7 cellular contexts compared by ENCODE assay signal in genomic region chr9:89597711-89598707, GRCh38. TPM values are rescaled to one million over a fixed set of nuclear protein-coding genes. Genes with fewer than 3 reads are reported as not detected.
DNase-seq lines count a peak whose midpoint lies in the region.

No MANE protein-coding gene starts in this region.

- in situ Hi-C loops in G401 (cut with HindIII; ENCODE audit: low sequenced_read_pairs): no loop called here
- in situ Hi-C loops in KBM-7 (cut with MboI; ENCODE audit: low pct_unique_long_range_greater_than_20kb, low sequenced_read_pairs): loop anchor here (25.0 kb wide), 1 partner anchor 1264 kb away; no protein-coding TSS in a partner anchor
- in situ Hi-C loops in T47D (cut with HindIII; ENCODE audit: low pct_unique_long_range_greater_than_20kb, low sequenced_read_pairs): no loop called here

- DNase-seq in G401 (ENCODE audit: low spot score) (peak; percentile 87), KBM-7 (peak; percentile 71), T-helper 9 cell (peak; percentile 35), T47D (ENCODE audit: low read depth in 1 of 2, low spot score in 1 of 2) (peak; percentile 22 to 87), iris pigment epithelial cell (ENCODE audit: low read depth) (peak; percentile 57), epidermal melanocyte (ENCODE audit: insufficient read length, low spot score) (no peak)
- DNase-seq in stimulated activated CD4-positive, alpha-beta T cell treated with anti-CD3 and anti-CD28 coated beads, Interleukin-15, amount 100 ng/mL, for 24 hours: peak; percentile 62

RNA-seq across cellular contexts. Expression of gene GADD45G, which starts 6.8 kb away (rescaled TPM):
- total RNA-seq in G401 (2014; rRNA removed; shearing (Covaris generic)): not detected in 2 replicates
